ENCODE assay signal across 21 cellular contexts in genomic region chr7:90966346-90966745, GRCh38.
"Had no signal": no experiment of that assay in that cellular context is flagged by ENCODE, and none has a peak within 500 bp of the region (broad histone marks: within the 10 kb centered on the region; RNA-seq: fewer than 3 reads in every experiment).

No MANE protein-coding gene starts in this region.

- H3K4me1 ChIP-seq: prostate gland, upper lobe of left lung had no signal

- H3K4me1 Mint-ChIP-seq: activated CD4-positive, alpha-beta T cell treated with anti-CD3 and anti-CD28 coated beads, Interleukin-2, amount 10 ng/mL, durations not matched to agents 7 days and 5 days; activated naive CD8-positive, alpha-beta T cell treated with anti-CD3 and anti-CD28 coated beads, Interleukin-2, amount 50 U/mL, for 24 hours had no signal

- H3K27me3 ChIP-seq: dorsolateral prefrontal cortex, foreskin keratinocyte, upper lobe of left lung had no signal

- H3K27ac Mint-ChIP-seq: activated CD4-positive, alpha-beta T cell treated with anti-CD3 and anti-CD28 coated beads, Interleukin-2, amount 10 ng/mL, durations not matched to agents 7 days and 5 days; activated CD8-positive, alpha-beta T cell treated with anti-CD3 and anti-CD28 coated beads, Interleukin-2, amount 10 ng/mL, durations not matched to agents 7 days and 5 days; activated naive CD4-positive, alpha-beta T cell treated with anti-CD3 and anti-CD28 coated beads for 36 hours; activated naive CD8-positive, alpha-beta T cell treated with anti-CD3 and anti-CD28 coated beads, Interleukin-2, amount 50 U/mL, for 24 hours; activated T-cell treated with anti-CD3 and anti-CD28 coated beads, Interleukin-2, amount 50 U/mL, for 24 hours had no signal

- H3K27ac ChIP-seq: dorsolateral prefrontal cortex, epithelial cell of prostate, foreskin keratinocyte, prostate gland, thoracic aorta, upper lobe of left lung had no signal

- H3K9me3 Mint-ChIP-seq: activated CD4-positive, alpha-beta T cell treated with anti-CD3 and anti-CD28 coated beads, Interleukin-2, amount 10 ng/mL, durations not matched to agents 7 days and 5 days; activated naive CD8-positive, alpha-beta T cell treated with anti-CD3 and anti-CD28 coated beads, Interleukin-2, amount 50 U/mL, for 24 hours had no signal

- H3K4me3 Mint-ChIP-seq: activated CD4-positive, alpha-beta T cell treated with anti-CD3 and anti-CD28 coated beads, Interleukin-2, amount 10 ng/mL, durations not matched to agents 7 days and 5 days; activated CD8-positive, alpha-beta T cell treated with anti-CD3 and anti-CD28 coated beads, Interleukin-2, amount 10 ng/mL, durations not matched to agents 7 days and 5 days; activated naive CD4-positive, alpha-beta T cell treated with anti-CD3 and anti-CD28 coated beads for 36 hours; activated naive CD8-positive, alpha-beta T cell treated with anti-CD3 and anti-CD28 coated beads, Interleukin-2, amount 50 U/mL, for 24 hours; activated T-cell treated with anti-CD3 and anti-CD28 coated beads, Interleukin-2, amount 50 U/mL, for 24 hours; brain had no signal

- H3K36me3 ChIP-seq: prostate gland, thoracic aorta, upper lobe of left lung had no signal

- H3K9me3 ChIP-seq: prostate gland, thoracic aorta, upper lobe of left lung had no signal

- DNase-seq: activated CD4-positive, alpha-beta T cell treated with anti-CD3 and anti-CD28 coated beads, Interleukin-2, amount 10 ng/mL, durations not matched to agents 7 days and 5 days; activated CD8-positive, alpha-beta T cell treated with anti-CD3 and anti-CD28 coated beads, Interleukin-2, amount 10 ng/mL, durations not matched to agents 7 days and 5 days; activated naive CD4-positive, alpha-beta T cell treated with anti-CD3 and anti-CD28 coated beads for 36 hours; activated naive CD8-positive, alpha-beta T cell treated with anti-CD3 and anti-CD28 coated beads, Interleukin-2, amount 50 U/mL, for 24 hours; activated T-cell treated with anti-CD3 and anti-CD28 coated beads, Interleukin-2, amount 50 U/mL, for 24 hours; anterior cingulate cortex; caudate nucleus; dorsolateral prefrontal cortex; foreskin keratinocyte; hippocampal formation; islet precursor cell; left colon; midbrain; right cardiac atrium; upper lobe of left lung had no signal

- ATAC-seq: activated CD4-positive, CD25-positive, alpha-beta regulatory T cell treated with anti-CD3 and anti-CD28 coated beads, Interleukin-2, amount 50 U/mL, for 24 hours; activated CD8-positive, alpha-beta T cell treated with anti-CD3 and anti-CD28 coated beads, Interleukin-2, amount 10 ng/mL, durations not matched to agents 7 days and 5 days; activated naive CD8-positive, alpha-beta T cell treated with anti-CD3 and anti-CD28 coated beads, Interleukin-2, amount 50 U/mL, for 24 hours; foreskin keratinocyte; left colon; right cardiac atrium had no signal

- H3K4me3 ChIP-seq: dorsolateral prefrontal cortex, lung, prostate gland, thoracic aorta, upper lobe of left lung had no signal

- H3K27me3 Mint-ChIP-seq: activated CD4-positive, alpha-beta T cell treated with anti-CD3 and anti-CD28 coated beads, Interleukin-2, amount 10 ng/mL, durations not matched to agents 7 days and 5 days; activated naive CD8-positive, alpha-beta T cell treated with anti-CD3 and anti-CD28 coated beads, Interleukin-2, amount 50 U/mL, for 24 hours; activated T-cell treated with anti-CD3 and anti-CD28 coated beads, Interleukin-2, amount 50 U/mL, for 24 hours; brain had no signal
